ENCODE assay signal across 16 cellular contexts in the genomic region with DNA sequence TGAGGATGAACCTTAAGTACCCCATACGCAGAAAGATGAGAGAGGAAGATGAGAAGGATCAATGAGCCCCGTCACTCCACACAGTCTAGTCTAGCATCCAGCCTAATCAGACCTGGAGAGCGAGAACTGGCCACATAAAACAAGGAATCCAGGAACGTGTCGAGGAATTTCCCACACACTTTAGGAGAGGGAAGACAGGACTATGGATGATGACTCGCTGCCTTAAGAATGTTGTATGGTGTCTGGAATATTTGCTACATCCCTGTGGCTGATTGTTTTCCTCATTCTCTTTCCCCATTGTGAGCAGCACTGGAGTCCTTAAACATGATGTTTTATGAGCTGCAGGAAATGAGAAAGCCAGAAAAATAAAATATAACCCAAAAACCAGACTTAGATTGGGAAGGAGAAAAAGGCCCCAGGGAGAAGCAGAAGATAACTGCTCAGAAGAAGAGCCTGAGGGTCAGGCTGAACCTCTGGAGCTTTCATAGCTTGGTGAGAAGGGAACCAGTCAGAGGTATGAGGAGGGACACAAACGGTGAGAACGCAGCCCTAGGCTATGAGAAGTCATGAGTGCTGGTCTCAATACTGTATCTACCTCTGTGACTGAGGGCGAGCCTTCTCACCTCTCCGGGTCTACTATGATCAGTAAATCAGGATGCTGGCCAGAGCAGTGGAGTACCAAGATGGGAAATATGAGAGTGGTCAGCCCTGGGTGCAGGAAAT.
A peak's percentile ranks its signal among the peaks of the same experiment; 100 is the strongest.
DNase-seq lines count a peak whose midpoint lies in the region; ATAC-seq and TF ChIP-seq lines count a peak whose summit lies in the region.
"Had no signal": no experiment of that assay in that cellular context is flagged by ENCODE, and none has a peak within 500 bp of the region (broad histone marks: within the 10 kb centered on the region; RNA-seq: fewer than 3 reads in every experiment).

No MANE protein-coding gene starts in this region.

- H3K4me3 Mint-ChIP-seq in HFFc6 (no peak overlapping the region), glutamatergic neuron (ENCODE audit: unreplicated experiment) (no peak overlapping the region)
- H3K4me3 Mint-ChIP-seq: activated CD8-positive, alpha-beta T cell treated with anti-CD3 and anti-CD28 coated beads, Interleukin-2, amount 10 ng/mL, durations not matched to agents 7 days and 5 days; T-helper 17 cell had no signal

- no peaks in the 10 kb centered on the region for H3K9me3 ChIP-seq in OCI-LY7 (ENCODE audit: low read length)
- H3K9me3 ChIP-seq: heart left ventricle, tibial artery had no signal

- H3K27ac Mint-ChIP-seq in HFFc6: peak overlapping the region; percentile 50; the same call in 1 of the 2 replicates
- no peak overlapping the region for H3K27ac Mint-ChIP-seq in glutamatergic neuron (ENCODE audit: unreplicated experiment)
- H3K27ac Mint-ChIP-seq: activated CD8-positive, alpha-beta T cell treated with anti-CD3 and anti-CD28 coated beads, Interleukin-2, amount 10 ng/mL, durations not matched to agents 7 days and 5 days; T-helper 17 cell had no signal

- intact Hi-C loops in OCI-LY7 (cut with micrococcal nuclease; ENCODE audit: unreplicated experiment): loop anchor here (10.0 kb wide), 1 partner anchor 1051 kb away; no protein-coding TSS in a partner anchor
- intact Hi-C loops in sciatic nerve (cut with DNase I): no loop called here

- H3K36me3 Mint-ChIP-seq in HFFc6 (ENCODE audit: low read depth) (no peaks in the 10 kb centered on the region), glutamatergic neuron (ENCODE audit: unreplicated experiment) (peaks cover 3% of the 10 kb centered on the region)

- no peaks in the 10 kb centered on the region for H3K9me2 ChIP-seq in OCI-LY7 (ENCODE audit: insufficient read depth, low read length)

- no peak overlapping the region for H3K27ac ChIP-seq in OCI-LY7 (ENCODE audit: low read depth, low read length, poor library complexity, severe bottlenecking)
- H3K27ac ChIP-seq: heart left ventricle, tibial artery had no signal

- H3K4me1 Mint-ChIP-seq in HFFc6 (ENCODE audit: low read depth) (peaks cover 22% of the 10 kb centered on the region), glutamatergic neuron (ENCODE audit: low read depth, unreplicated experiment) (peaks cover 9% of the 10 kb centered on the region)

- no peaks in the 10 kb centered on the region for H4K20me1 ChIP-seq in OCI-LY7 (ENCODE audit: insufficient read depth, low read length)

- H2AFZ ChIP-seq in OCI-LY7 (ENCODE audit: low read length): no peak overlapping the region

- H3K27me3 Mint-ChIP-seq in HFFc6 (ENCODE audit: insufficient read depth) (peaks cover 11% of the 10 kb centered on the region; the same call in 1 of the 2 replicates), glutamatergic neuron (ENCODE audit: unreplicated experiment) (peaks cover 2% of the 10 kb centered on the region)

- DNase-seq in ACHN (peak; percentile 75), HFFc6 (peak; percentile 73), astrocyte of the cerebellum (ENCODE audit: low read depth) (peak; percentile 89), hepatic stellate cell (ENCODE audit: low spot score) (peak; percentile 61), OCI-LY7 (ENCODE audit: low spot score) (no peak), glutamatergic neuron (no peak), sciatic nerve (ENCODE audit: low spot score) (no peak)
- DNase-seq: activated CD8-positive, alpha-beta T cell treated with anti-CD3 and anti-CD28 coated beads, Interleukin-2, amount 10 ng/mL, durations not matched to agents 7 days and 5 days; activated naive CD4-positive, alpha-beta T cell treated with Interleukin-2 at 50 U/mL for 16 hours; cortex of kidney; heart left ventricle; midbrain; NCI-H1417 treated with DMSO at 0.1 percent for 48 hours; T-helper 17 cell; tibial artery had no signal

- H3K4me1 ChIP-seq in OCI-LY7 (ENCODE audit: insufficient read depth, low read length, poor library complexity, severe bottlenecking): no peaks in the 10 kb centered on the region
- H3K4me1 ChIP-seq: tibial artery had no signal

- H3K79me2 ChIP-seq in OCI-LY7 (ENCODE audit: insufficient read depth, low read depth, low read length): no peaks in the 10 kb centered on the region

- H3K4me3 ChIP-seq in astrocyte of the cerebellum (ENCODE audit: low read depth, low read length) (no peak overlapping the region), OCI-LY7 (ENCODE audit: low read depth, low read length, poor library complexity, severe bottlenecking) (no peak overlapping the region)
- H3K4me3 ChIP-seq: heart left ventricle, tibial artery had no signal

- in situ Hi-C loops in ACHN (cut with HindIII; ENCODE audit: low pct_ligation_motif_present, low pct_unique_long_range_greater_than_20kb, low sequenced_read_pairs) (no loop called here), astrocyte of the cerebellum (cut with HindIII; ENCODE audit: low sequenced_read_pairs) (no loop called here)

- H3K36me3 ChIP-seq in OCI-LY7 (ENCODE audit: insufficient read depth, low read length): no peaks in the 10 kb centered on the region
- H3K36me3 ChIP-seq: heart left ventricle, tibial artery had no signal

- H3K4me2 ChIP-seq in OCI-LY7 (ENCODE audit: low read length): no peak overlapping the region

- no TSS peak for BruUV-seq in OCI-LY7 (replicated peaks; lab: Mats Ljungman, UMichigan)

- POLR2A ChIA-PET in OCI-LY7 (lab: Charles Lee): interaction anchor here (0.5 kb wide), 1 partner anchor 1267 kb away, joined by 3 read pairs; no protein-coding TSS in a partner anchor

- H3K9me3 Mint-ChIP-seq in HFFc6 (no peaks in the 10 kb centered on the region; the same call in 1 of the 2 replicates), glutamatergic neuron (ENCODE audit: unreplicated experiment) (peaks cover 2% of the 10 kb centered on the region)

- CTCF ChIA-PET in OCI-LY7 (lab: Charles Lee; ENCODE audit: unreplicated experiment): no interaction called here

- ATAC-seq in HG02840 (IDR thresholded peaks at IDR 0.05; ENCODE audit: low FRiP score, unreplicated experiment) (no peak), sciatic nerve (no peak)
- ATAC-seq: activated CD8-positive, alpha-beta T cell treated with anti-CD3 and anti-CD28 coated beads, Interleukin-2, amount 10 ng/mL, durations not matched to agents 7 days and 5 days; heart left ventricle; T-helper 17 cell had no signal

- no peak for TF ChIP-seq CTCF in HFFc6 (IDR thresholded peaks at IDR 0.05)
- no peak for TF ChIP-seq CTCF in astrocyte of the cerebellum (IDR thresholded peaks at IDR 0.05; ENCODE audit: low read depth, low read length, missing control alignments)
- TF ChIP-seq CTCF in OCI-LY7 (conservative IDR thresholded peaks at IDR 0.05; ENCODE audit: low read length): no peak
- TF ChIP-seq CTCF in glutamatergic neuron (IDR thresholded peaks at IDR 0.05; ENCODE audit: partially characterized antibody, unreplicated experiment): no peak

Comparison
In these comparisons a context has a peak if more than half of its experiments do, and no peak if none do; other contexts are left out.
1. DNase-seq: peak in ACHN (single experiment), HFFc6 (single experiment), astrocyte of the cerebellum (single experiment) and hepatic stellate cell (single experiment); none in OCI-LY7 (single experiment), glutamatergic neuron (single experiment) and sciatic nerve (single experiment).